In the genomic region with DNA sequence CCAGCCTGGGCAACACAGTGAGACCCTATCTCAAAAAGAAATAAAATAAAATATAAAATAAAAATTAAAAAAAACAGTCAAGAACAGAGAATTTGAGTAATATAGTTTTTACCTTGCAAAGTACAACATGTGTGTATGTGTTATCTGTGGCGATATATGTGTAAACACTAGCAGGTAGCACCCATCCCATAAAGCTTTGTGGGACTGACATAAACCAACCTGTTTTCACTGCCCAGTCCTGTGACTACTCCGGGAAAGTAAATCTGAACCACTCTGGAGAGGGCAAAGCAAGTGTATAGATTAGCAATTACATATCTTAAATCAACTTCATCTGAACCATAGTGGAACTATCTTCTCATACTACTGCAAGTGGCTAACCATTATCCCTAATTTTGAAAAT, we compare ENCODE assay signal across 2 cellular contexts.
TF ChIP-seq lines count a peak whose summit lies in the region.

No MANE protein-coding gene starts in this region.

TF ChIP-seq in SK-N-SH, 30 proteins besides CTCF, POLR2A, EP300 and RAD21 (continued from another document):
- TF ChIP-seq, protein P1, sequence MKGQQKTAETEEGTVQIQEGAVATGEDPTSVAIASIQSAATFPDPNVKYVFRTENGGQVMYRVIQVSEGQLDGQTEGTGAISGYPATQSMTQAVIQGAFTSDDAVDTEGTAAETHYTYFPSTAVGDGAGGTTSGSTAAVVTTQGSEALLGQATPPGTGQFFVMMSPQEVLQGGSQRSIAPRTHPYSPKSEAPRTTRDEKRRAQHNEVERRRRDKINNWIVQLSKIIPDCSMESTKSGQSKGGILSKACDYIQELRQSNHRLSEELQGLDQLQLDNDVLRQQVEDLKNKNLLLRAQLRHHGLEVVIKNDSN (IDR thresholded peaks at IDR 0.05; ENCODE audit: borderline replicate concordance, low read depth), result no peak
TF ChIP-seq in SK-N-SH: peak in this region for 0.

TF ChIP-seq in SK-N-SH treated with all-trans-retinoic acid at 6 μM for 48 hours, 23 proteins besides CTCF, POLR2A, EP300 and RAD21 (continued from another document):
- TF ChIP-seq, protein P2, sequence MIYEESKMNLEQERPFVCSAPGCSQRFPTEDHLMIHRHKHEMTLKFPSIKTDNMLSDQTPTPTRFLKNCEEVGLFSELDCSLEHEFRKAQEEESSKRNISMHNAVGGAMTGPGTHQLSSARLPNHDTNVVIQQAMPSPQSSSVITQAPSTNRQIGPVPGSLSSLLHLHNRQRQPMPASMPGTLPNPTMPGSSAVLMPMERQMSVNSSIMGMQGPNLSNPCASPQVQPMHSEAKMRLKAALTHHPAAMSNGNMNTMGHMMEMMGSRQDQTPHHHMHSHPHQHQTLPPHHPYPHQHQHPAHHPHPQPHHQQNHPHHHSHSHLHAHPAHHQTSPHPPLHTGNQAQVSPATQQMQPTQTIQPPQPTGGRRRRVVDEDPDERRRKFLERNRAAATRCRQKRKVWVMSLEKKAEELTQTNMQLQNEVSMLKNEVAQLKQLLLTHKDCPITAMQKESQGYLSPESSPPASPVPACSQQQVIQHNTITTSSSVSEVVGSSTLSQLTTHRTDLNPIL (CRISPR knock-in tag; IDR thresholded peaks at IDR 0.05; ENCODE audit: low read depth), result no peak
- TF ChIP-seq RARB (CRISPR knock-in tag; IDR thresholded peaks at IDR 0.05), result no peak
- TF ChIP-seq, protein P3, sequence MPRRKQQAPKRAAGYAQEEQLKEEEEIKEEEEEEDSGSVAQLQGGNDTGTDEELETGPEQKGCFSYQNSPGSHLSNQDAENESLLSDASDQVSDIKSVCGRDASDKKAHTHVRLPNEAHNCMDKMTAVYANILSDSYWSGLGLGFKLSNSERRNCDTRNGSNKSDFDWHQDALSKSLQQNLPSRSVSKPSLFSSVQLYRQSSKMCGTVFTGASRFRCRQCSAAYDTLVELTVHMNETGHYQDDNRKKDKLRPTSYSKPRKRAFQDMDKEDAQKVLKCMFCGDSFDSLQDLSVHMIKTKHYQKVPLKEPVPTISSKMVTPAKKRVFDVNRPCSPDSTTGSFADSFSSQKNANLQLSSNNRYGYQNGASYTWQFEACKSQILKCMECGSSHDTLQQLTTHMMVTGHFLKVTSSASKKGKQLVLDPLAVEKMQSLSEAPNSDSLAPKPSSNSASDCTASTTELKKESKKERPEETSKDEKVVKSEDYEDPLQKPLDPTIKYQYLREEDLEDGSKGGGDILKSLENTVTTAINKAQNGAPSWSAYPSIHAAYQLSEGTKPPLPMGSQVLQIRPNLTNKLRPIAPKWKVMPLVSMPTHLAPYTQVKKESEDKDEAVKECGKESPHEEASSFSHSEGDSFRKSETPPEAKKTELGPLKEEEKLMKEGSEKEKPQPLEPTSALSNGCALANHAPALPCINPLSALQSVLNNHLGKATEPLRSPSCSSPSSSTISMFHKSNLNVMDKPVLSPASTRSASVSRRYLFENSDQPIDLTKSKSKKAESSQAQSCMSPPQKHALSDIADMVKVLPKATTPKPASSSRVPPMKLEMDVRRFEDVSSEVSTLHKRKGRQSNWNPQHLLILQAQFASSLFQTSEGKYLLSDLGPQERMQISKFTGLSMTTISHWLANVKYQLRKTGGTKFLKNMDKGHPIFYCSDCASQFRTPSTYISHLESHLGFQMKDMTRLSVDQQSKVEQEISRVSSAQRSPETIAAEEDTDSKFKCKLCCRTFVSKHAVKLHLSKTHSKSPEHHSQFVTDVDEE (CRISPR knock-in tag; IDR thresholded peaks at IDR 0.05), result no peak
- no peak for TF ChIP-seq ZC3H10 (CRISPR knock-in tag; IDR thresholded peaks at IDR 0.05)
- TF ChIP-seq GLIS3 (CRISPR knock-in tag; IDR thresholded peaks at IDR 0.05), result no peak
- TF ChIP-seq ZFP30 (CRISPR knock-in tag; IDR thresholded peaks at IDR 0.05), result no peak
- no peak for TF ChIP-seq CSRNP3 (CRISPR knock-in tag; IDR thresholded peaks at IDR 0.05)
- TF ChIP-seq SNAI2 (CRISPR knock-in tag; IDR thresholded peaks at IDR 0.05), result no peak
